ENCODE assay signal across 16 cellular contexts in the genomic region with DNA sequence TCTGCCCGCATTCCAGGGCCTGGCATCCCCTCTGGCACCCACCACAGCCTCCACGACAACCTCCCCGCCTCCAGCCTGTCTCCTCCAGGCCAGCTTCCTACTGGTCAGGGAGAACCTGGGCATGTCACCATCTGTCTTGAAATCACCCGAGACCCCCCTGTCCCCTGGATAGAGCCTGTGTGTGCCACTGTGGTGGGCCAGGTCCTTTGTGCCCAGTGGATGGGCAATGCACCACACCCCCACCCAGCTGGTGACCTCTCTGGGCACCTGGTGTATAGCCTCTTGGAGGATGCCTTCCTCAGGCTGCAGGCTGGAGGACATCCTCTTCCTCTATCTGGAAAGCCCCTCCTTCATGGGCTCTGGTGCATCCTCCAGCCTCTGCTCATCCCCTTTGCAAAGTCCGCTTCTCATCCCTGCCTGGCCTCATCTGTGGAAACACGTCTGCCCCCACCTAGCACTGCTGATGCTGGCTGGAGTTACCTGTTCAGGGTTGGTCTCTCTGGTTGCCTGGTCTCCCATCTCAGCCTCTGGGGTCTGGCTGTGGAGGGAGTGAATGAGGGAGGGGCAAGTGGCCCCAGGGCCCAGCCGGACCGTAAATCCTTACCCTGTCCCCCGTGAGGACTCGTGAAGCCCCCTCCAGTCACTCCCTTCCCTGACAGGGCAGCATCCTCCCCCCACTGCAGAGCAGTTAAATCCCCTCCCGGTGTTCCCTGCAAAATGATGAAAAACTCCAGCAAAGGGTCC.
"Had no signal": no experiment of that assay in that cellular context is flagged by ENCODE, and none has a peak within 500 bp of the region (broad histone marks: within the 10 kb centered on the region; RNA-seq: fewer than 3 reads in every experiment).

No MANE protein-coding gene starts in this region.

- H3K9me3 ChIP-seq: neutrophil, pancreas, SJSA1, suprapubic skin had no signal

- H3K27ac ChIP-seq: esophagus muscularis mucosa, hepatocyte, neutrophil, pancreas, SJSA1, suprapubic skin had no signal

- ATAC-seq: activated naive CD4-positive, alpha-beta T cell treated with anti-CD3 and anti-CD28 coated beads, Interleukin-2, amount 50 U/mL, for 72 hours; effector memory CD8-positive, alpha-beta T cell; pancreas had no signal

- H3K4me3 ChIP-seq: esophagus muscularis mucosa, hepatocyte, pancreas, SJSA1, suprapubic skin had no signal

- H3K27me3 ChIP-seq: hepatocyte, neutrophil, pancreas, SJSA1 had no signal

- H3K36me3 ChIP-seq: esophagus muscularis mucosa, neutrophil, pancreas, SJSA1, suprapubic skin had no signal

- DNase-seq: activated CD4-positive, alpha-beta T cell treated with anti-CD3 and anti-CD28 coated beads for 1 hour; activated gamma-delta T cell treated with Interleukin-2 at 50 U/mL for 16 hours; activated T-cell treated with anti-CD3 and anti-CD28 coated beads for 4 hours; aorta; central memory CD4-positive, alpha-beta T cell; effector memory CD8-positive, alpha-beta T cell; glutamatergic neuron; stimulated activated CD4-positive, alpha-beta T cell treated with anti-CD3 and anti-CD28 coated beads, Interleukin-4, amount 100 ng/mL, for 24 hours; T-helper 1 cell had no signal

- H3K4me1 ChIP-seq: esophagus muscularis mucosa, pancreas, SJSA1, suprapubic skin had no signal
